28 cellular contexts compared by ENCODE assay signal in the genomic region with DNA sequence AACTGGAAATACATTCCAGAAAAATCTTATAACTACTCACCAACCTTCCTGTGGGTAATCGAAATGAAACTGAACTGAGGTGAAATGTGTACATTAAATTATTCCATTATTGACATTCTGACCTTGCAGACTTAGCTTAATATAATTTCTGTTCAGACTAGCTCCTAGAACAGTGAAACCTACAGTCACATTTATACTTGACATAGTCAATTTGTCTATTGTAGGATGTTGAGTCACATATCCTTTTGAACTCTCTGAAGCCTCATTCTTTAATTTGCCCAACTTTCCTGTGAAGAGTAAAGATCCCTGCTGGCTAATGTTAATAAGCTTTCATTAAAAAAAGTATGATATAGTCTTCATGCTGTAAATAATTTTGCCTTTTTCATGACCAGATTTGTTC.
"Had no signal": no experiment of that assay in that cellular context is flagged by ENCODE, and none has a peak within 500 bp of the region (broad histone marks: within the 10 kb centered on the region; RNA-seq: fewer than 3 reads in every experiment).

No MANE protein-coding gene starts in this region.

- FAIRE-seq: endometrium, islet of Langerhans, keratinocyte had no signal

- H3K27me3 ChIP-seq: colonic mucosa, esophagus squamous epithelium, gastrocnemius medialis, left lung had no signal

- H3K4me3 Mint-ChIP-seq: dendritic cell treated with granulocyte-macrophage colony-stimulating factor and Interleukin-4, amounts not matched to agents 40 ng/mL and 50 ng/mL, for 4 days; effector memory CD8-positive, alpha-beta T cell; endodermal cell; mesothelial cell of epicardium; naive B cell had no signal

- H3K27ac ChIP-seq: colonic mucosa, epithelial cell of prostate, esophagus squamous epithelium, gastrocnemius medialis, heart right ventricle, left lung, lower lobe of right lung had no signal

- H3K9me3 ChIP-seq: colonic mucosa, esophagus squamous epithelium, gastrocnemius medialis, left lung, lower lobe of right lung, mucosa of descending colon had no signal

- H3K4me1 ChIP-seq: colonic mucosa, esophagus squamous epithelium, gastrocnemius medialis, heart right ventricle, left lung, lower lobe of right lung had no signal

- DNase-seq: colonic mucosa; cortex of kidney; effector CD8-positive, alpha-beta T cell; effector memory CD8-positive, alpha-beta T cell; endodermal cell; erythroblast; esophagus squamous epithelium; foreskin fibroblast; foreskin melanocyte; gastrocnemius medialis; glutamatergic neuron; head of caudate nucleus; heart right ventricle; hippocampal formation; left cardiac atrium; left lung; left ventricle myocardium superior; lower lobe of right lung; mesenchymal stem cell; mucosa of descending colon; naive B cell had no signal

- H3K36me3 Mint-ChIP-seq: mesothelial cell of epicardium, naive B cell had no signal

- ATAC-seq: effector memory CD8-positive, alpha-beta T cell; esophagus mucosa; gastrocnemius medialis; heart right ventricle; left cardiac atrium; left lung; left ventricle myocardium superior; lower lobe of right lung; mucosa of descending colon had no signal

- H3K27ac Mint-ChIP-seq: dendritic cell treated with granulocyte-macrophage colony-stimulating factor and Interleukin-4, amounts not matched to agents 40 ng/mL and 50 ng/mL, for 4 days; effector memory CD8-positive, alpha-beta T cell; endodermal cell; mesothelial cell of epicardium had no signal

- H3K9me3 Mint-ChIP-seq: dendritic cell treated with granulocyte-macrophage colony-stimulating factor and Interleukin-4, amounts not matched to agents 40 ng/mL and 50 ng/mL, for 4 days had no signal

- H3K36me3 ChIP-seq: colonic mucosa, esophagus squamous epithelium, gastrocnemius medialis, heart right ventricle, left lung, lower lobe of right lung had no signal

- H3K4me3 ChIP-seq: colonic mucosa, esophagus squamous epithelium, gastrocnemius medialis, heart right ventricle, left lung, lower lobe of right lung, mucosa of descending colon had no signal
